16 cellular contexts compared by ENCODE assay signal in genomic region chr6:38117281-38117680, GRCh38.
A peak's percentile ranks its signal among the peaks of the same experiment; 100 is the strongest.
DNase-seq lines count a peak whose midpoint lies in the region; ATAC-seq and TF ChIP-seq lines count a peak whose summit lies in the region.
"Had no signal": no experiment of that assay in that cellular context is flagged by ENCODE, and none has a peak within 500 bp of the region (broad histone marks: within the 10 kb centered on the region; RNA-seq: fewer than 3 reads in every experiment).

No MANE protein-coding gene starts in this region.

- in situ Hi-C loops in astrocyte of the spinal cord (cut with HindIII; ENCODE audit: low sequenced_read_pairs), result no loop called here

- H3K4me3 Mint-ChIP-seq in HFFc6, result no peak overlapping the region
- H3K4me3 Mint-ChIP-seq: activated B cell treated with CpG ODN at 0.5 μM for 24 hours, T-cell had no signal

- peak overlapping the region; percentile 43 for H3K27ac Mint-ChIP-seq in HFFc6
- H3K27ac Mint-ChIP-seq: activated B cell treated with CpG ODN at 0.5 μM for 24 hours, T-cell had no signal

- peaks cover 53% of the 10 kb centered on the region for H3K4me1 Mint-ChIP-seq in HFFc6 (ENCODE audit: low read depth)
- H3K4me1 Mint-ChIP-seq: activated B cell treated with CpG ODN at 0.5 μM for 24 hours had no signal

- peak; percentile 45 for DNase-seq in AG10803 (ENCODE audit: low read depth)
- peak; percentile 57 for DNase-seq in HFFc6
- DNase-seq in astrocyte of the spinal cord (ENCODE audit: low read depth, low spot score), result peak; percentile 24
- DNase-seq in glomerular endothelial cell (ENCODE audit: extremely low read depth, low read depth, low spot score), result peak; percentile 10
- DNase-seq in DMS53 treated with DMSO at 0.1 percent for 48 hours (lab: John Stamatoyannopoulos, UW; ENCODE audit: unreplicated experiment), result no peak
- DNase-seq in NCI-H1436 (lab: John Stamatoyannopoulos, UW), result no peak
- DNase-seq: activated B cell treated with CpG ODN at 0.5 μM for 24 hours; activated effector memory CD4-positive, alpha-beta T cell treated with anti-CD3 and anti-CD28 coated beads, Interleukin-2, amount 50 U/mL, for 16 hours; Karpas-422; NCI-H1417 treated with DMSO at 0.1 percent for 48 hours; pancreas; stimulated activated CD4-positive, alpha-beta T cell treated with anti-CD3 and anti-CD28 coated beads, Interleukin-4, amount 100 ng/mL, for 4 hours; T-cell had no signal

- H3K27me3 Mint-ChIP-seq in HFFc6 (ENCODE audit: insufficient read depth), result no peaks in the 10 kb centered on the region; the same call in 1 of the 2 replicates
- H3K27me3 Mint-ChIP-seq: activated B cell treated with CpG ODN at 0.5 μM for 24 hours, T-cell had no signal

- no peak for ATAC-seq in activated CD4-positive, CD25-positive, alpha-beta regulatory T cell treated with anti-CD3 and anti-CD28 coated beads, Interleukin-2, amount 50 U/mL, for 24 hours
- no peak for ATAC-seq in HG03520 (IDR thresholded peaks at IDR 0.05; ENCODE audit: unreplicated experiment)
- ATAC-seq: pancreas, T-cell had no signal

- H3K36me3 Mint-ChIP-seq in HFFc6 (ENCODE audit: low read depth), result peaks cover 22% of the 10 kb centered on the region

- H3K4me3 ChIP-seq in AG10803 (ENCODE audit: low read length) (no peak overlapping the region), astrocyte of the spinal cord (ENCODE audit: low read depth, low read length) (no peak overlapping the region)
- H3K4me3 ChIP-seq: pancreas, thoracic aorta had no signal

- no peaks in the 10 kb centered on the region for H3K9me3 Mint-ChIP-seq in HFFc6
- H3K9me3 Mint-ChIP-seq: activated B cell treated with CpG ODN at 0.5 μM for 24 hours, T-cell had no signal

- TF ChIP-seq CTCF in AG10803 (conservative IDR thresholded peaks at IDR 0.05; ENCODE audit: low read length), result no peak
- no peak for TF ChIP-seq CTCF in HFFc6 (IDR thresholded peaks at IDR 0.05)
- TF ChIP-seq CTCF in astrocyte of the spinal cord (IDR thresholded peaks at IDR 0.05; ENCODE audit: low read depth, low read length), result no peak

Comparison
In these comparisons a context has a peak if more than half of its experiments do, and no peak if none do; other contexts are left out.
1. DNase-seq: peak in AG10803 (single experiment), HFFc6 (single experiment), astrocyte of the spinal cord (single experiment) and glomerular endothelial cell (single experiment); none in DMS53 treated with DMSO at 0.1 percent for 48 hours (single experiment) and NCI-H1436 (single experiment).